ENCODE assay signal across 1 cellular context in genomic region chr1:28235746-28236655, GRCh38.
TF ChIP-seq lines count a peak whose summit lies in the region.

TSS of gene ATP5IF1 (plus strand) at chr1:28236124. CDS start at chr1:28236184, 60 bp downstream.

TF ChIP-seq in HepG2, 621 proteins besides CTCF, POLR2A, EP300 and RAD21 (continued from another document):
- TF ChIP-seq KLF12 (CRISPR knock-in tag; IDR thresholded peaks at IDR 0.05; ENCODE audit: borderline replicate concordance) (peak; percentile 71), NFYB (CRISPR knock-in tag; IDR thresholded peaks at IDR 0.05) (peak; percentile 98), ZNF451 (CRISPR knock-in tag; IDR thresholded peaks at IDR 0.05) (peak; percentile 77), ZNF564 (CRISPR knock-in tag; IDR thresholded peaks at IDR 0.05) (no peak), ZNF292 (CRISPR knock-in tag; IDR thresholded peaks at IDR 0.05; ENCODE audit: borderline replicate concordance, low read depth) (peak; percentile 62), ZBED4 (CRISPR knock-in tag; IDR thresholded peaks at IDR 0.05; ENCODE audit: borderline replicate concordance) (no peak), ZNF652 (CRISPR knock-in tag; IDR thresholded peaks at IDR 0.05; ENCODE audit: borderline replicate concordance, low read depth) (peak; percentile 30; the same call in 1 of the 2 replicates), PAX8 (CRISPR knock-in tag; IDR thresholded peaks at IDR 0.05; ENCODE audit: borderline replicate concordance) (peak; percentile 94; the same call in 1 of the 2 replicates), PBX3 (CRISPR knock-in tag; IDR thresholded peaks at IDR 0.05; ENCODE audit: borderline replicate concordance) (no peak), ZBTB4 (CRISPR knock-in tag; IDR thresholded peaks at IDR 0.05; ENCODE audit: borderline replicate concordance) (no peak), ZNF776 (CRISPR knock-in tag; IDR thresholded peaks at IDR 0.05) (peak; percentile 84; the same call in 1 of the 2 replicates), ZNF510 (CRISPR knock-in tag; IDR thresholded peaks at IDR 0.05; ENCODE audit: low read depth) (no peak; the same call in 1 of the 2 replicates), SRSF4 (IDR thresholded peaks at IDR 0.05; ENCODE audit: low read depth, low read length, poor library complexity, severe bottlenecking) (no peak), ZNF720 (CRISPR knock-in tag; IDR thresholded peaks at IDR 0.05) (no peak), ZBTB2 (CRISPR knock-in tag; IDR thresholded peaks at IDR 0.05; ENCODE audit: low read depth) (0 out of 2 replicates have a peak, but pooled peaks have one; percentile 19), ARID5B (CRISPR knock-in tag; IDR thresholded peaks at IDR 0.05) (peak; percentile 67), SAP130 (CRISPR knock-in tag; IDR thresholded peaks at IDR 0.05; ENCODE audit: low read depth) (peak; percentile 93), MED13 (CRISPR knock-in tag; IDR thresholded peaks at IDR 0.05) (0 out of 2 replicates have a peak, but pooled peaks have one; percentile 65), ZNF512 (CRISPR knock-in tag; IDR thresholded peaks at IDR 0.05) (no peak), CAMTA2 (CRISPR knock-in tag; IDR thresholded peaks at IDR 0.05; ENCODE audit: borderline replicate concordance) (no peak), SP4 (CRISPR knock-in tag; IDR thresholded peaks at IDR 0.05) (peak; percentile 69; the same call in 1 of the 2 replicates), ZNF235 (CRISPR knock-in tag; IDR thresholded peaks at IDR 0.05; ENCODE audit: borderline replicate concordance) (no peak), ZFAT (CRISPR knock-in tag; conservative IDR thresholded peaks at IDR 0.05) (no peak), CREB1 (IDR thresholded peaks at IDR 0.05) (peak; percentile 74), CREB1 (CRISPR knock-in tag; IDR thresholded peaks at IDR 0.05) (peak; percentile 89)
TF ChIP-seq in HepG2: peak in this region for 333.
